8 cellular contexts compared by ENCODE assay signal in the genomic region with DNA sequence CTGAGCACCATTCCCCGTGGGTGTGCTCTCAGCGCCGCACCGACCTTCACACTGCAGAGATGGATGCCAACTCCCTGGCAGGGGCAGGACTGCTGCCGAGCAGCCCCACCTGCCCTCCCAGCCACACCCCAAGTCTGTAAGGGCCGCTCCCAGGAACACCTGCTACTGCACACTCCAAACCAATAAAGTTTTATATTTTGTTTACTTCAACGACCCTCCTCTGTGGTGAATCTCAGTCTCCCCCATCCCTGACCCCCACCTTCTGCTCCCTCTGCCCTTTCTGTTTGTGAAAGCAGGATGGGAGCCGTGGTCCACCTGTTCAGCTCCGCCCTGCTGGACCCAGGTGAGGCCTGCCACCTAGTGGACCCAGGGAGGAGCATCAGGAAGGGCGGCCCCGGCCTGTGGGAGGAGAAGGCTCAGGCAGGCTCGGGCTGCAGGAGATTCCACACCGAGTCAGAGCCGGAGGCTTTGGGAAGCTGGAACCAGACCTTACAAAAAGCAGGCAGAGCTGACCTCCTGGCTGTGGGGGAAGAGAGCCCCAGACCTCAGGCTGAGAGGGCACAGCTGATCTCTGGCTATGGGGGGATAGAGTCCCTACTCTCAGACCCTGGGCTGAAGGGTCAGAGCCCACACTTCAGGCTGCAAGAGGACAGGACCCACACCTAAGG. TPM values are rescaled to one million over a fixed set of nuclear protein-coding genes. Genes with fewer than 3 reads are reported as not detected.
DNase-seq lines count a peak whose midpoint lies in the region; ATAC-seq and FAIRE-seq lines count a peak whose summit lies in the region.

No MANE protein-coding gene starts in this region.

- no peaks in the 10 kb centered on the region for H3K9me3 ChIP-seq in MG63

- intact Hi-C loops in Right ventricle myocardium inferior (cut with DNase I): loop anchor here (5.0 kb wide), 2 partner anchors 84 to 139 kb away; a partner anchor contains a TSS
- intact Hi-C loops in posterior cingulate gyrus (cut with DNase I): no loop called here

- DNase-seq in activated gamma-delta T cell treated with Interleukin-2 at 50 U/mL for 16 hours (peak; percentile 60), activated gamma-delta T cell (lab: John Stamatoyannopoulos, UW) (no peak), MG63 (peak; percentile 62), SK-N-DZ (ENCODE audit: low spot score) (peak; percentile 64), Right ventricle myocardium inferior (ENCODE audit: missing footprints) (peak; percentile 86), posterior cingulate gyrus (peak; percentile 64 to 97 (median 78)), urothelium cell line (ENCODE audit: low spot score) (peak; percentile 83)
- DNase-seq in activated naive CD4-positive, alpha-beta T cell treated with Interleukin-2 at 50 U/mL for 16 hours: peak; percentile 64

- no peaks in the 10 kb centered on the region for H3K36me3 ChIP-seq in MG63

- FAIRE-seq in urothelium cell line (lab: Jason Lieb, UNC): no peak

- peak; percentile 80 for ATAC-seq in Right ventricle myocardium inferior

- no peaks in the 10 kb centered on the region for H3K27me3 ChIP-seq in MG63

- no peak overlapping the region for H3K4me3 ChIP-seq in MG63

RNA-seq across cellular contexts. Expression of a gene that starts 1.0 kb away (rescaled TPM):
- total RNA-seq in MG63 (2014; rRNA removed; shearing (Covaris generic); ENCODE audit: low replicate concordance): not detected in 2 replicates
- not detected in 2 replicates for polyA plus RNA-seq in SK-N-DZ (2014; cell fraction: cytosol; rRNA removed)
- not detected in 2 replicates for polyA plus RNA-seq in SK-N-DZ (2014; cell fraction: nucleus; rRNA removed)
- not detected for total RNA-seq in Right ventricle myocardium inferior

RNA-seq across cellular contexts. Expression of a gene that starts 5.3 kb away (rescaled TPM):
- total RNA-seq in MG63 (2014; rRNA removed; shearing (Covaris generic); ENCODE audit: low replicate concordance): not detected in 2 replicates
- polyA plus RNA-seq in SK-N-DZ (2014; cell fraction: cytosol; rRNA removed): 0.35 and 0.89 TPM in 2 replicates
- 1.6 and 4.3 TPM in 2 replicates for polyA plus RNA-seq in SK-N-DZ (2014; cell fraction: nucleus; rRNA removed)
- 57.2 TPM for total RNA-seq in Right ventricle myocardium inferior

RNA-seq across cellular contexts. Expression of a gene that starts 17.3 kb away (rescaled TPM):
- 17.5 and 23.1 TPM in 2 replicates for total RNA-seq in MG63 (2014; rRNA removed; shearing (Covaris generic); ENCODE audit: low replicate concordance)
- 6.4 and 10.1 TPM in 2 replicates for polyA plus RNA-seq in SK-N-DZ (2014; cell fraction: cytosol; rRNA removed)
- 4.9 and 12.8 TPM in 2 replicates for polyA plus RNA-seq in SK-N-DZ (2014; cell fraction: nucleus; rRNA removed)
- total RNA-seq in Right ventricle myocardium inferior: 97.6 TPM

RNA-seq across cellular contexts. Expression of a gene that starts 57.2 kb away (rescaled TPM):
- 22.8 and 32.6 TPM in 2 replicates for total RNA-seq in MG63 (2014; rRNA removed; shearing (Covaris generic); ENCODE audit: low replicate concordance)
- 24.5 and 26.5 TPM in 2 replicates for polyA plus RNA-seq in SK-N-DZ (2014; cell fraction: cytosol; rRNA removed)
- 38.0 and 51.0 TPM in 2 replicates for polyA plus RNA-seq in SK-N-DZ (2014; cell fraction: nucleus; rRNA removed)
- 91.4 TPM for total RNA-seq in Right ventricle myocardium inferior

Comparison
In these comparisons a context has a peak if more than half of its experiments do, and no peak if none do; other contexts are left out.
1. RNA of a gene that starts 5.3 kb away (total RNA-seq): 57.2 TPM in Right ventricle myocardium inferior (single experiment); not detected in MG63; every median in the first group is over 10 times any median in the second.